In genomic region chr17:82133160-82133953, GRCh38 we compare ENCODE assay signal across 8 cellular contexts. TPM values are rescaled to one million over a fixed set of nuclear protein-coding genes. Genes with fewer than 3 reads are reported as not detected.
DNase-seq lines count a peak whose midpoint lies in the region; ATAC-seq, FAIRE-seq and TF ChIP-seq lines count a peak whose summit lies in the region.
"Not testable (repeated sequence)": the region's sequence is repeated elsewhere in the genome, so short reads cannot be mapped to it uniquely, and the experiment has no call there.

No MANE protein-coding gene starts in this region.

- not testable (repeated sequence) for H3K4me1 ChIP-seq in A549, breast epithelium, lower lobe of right lung, gastrocnemius medialis
- peaks cover 20% of the 10 kb centered on the region for H3K4me1 ChIP-seq in RWPE2 (ENCODE audit: insufficient read depth, poor library complexity, severe bottlenecking)

- CTCF ChIA-PET in A549 (lab: Yijun Ruan, JAX): interaction anchor here (1.1 kb wide), 2 partner anchors 48 to 68 kb away, joined by 3 to 4 read pairs; partner anchors contain the start of gene DUS1L

- H3K4me3 ChIP-seq in A549; RWPE2 (ENCODE audit: severe bottlenecking); breast epithelium; fibroblast of the aortic adventitia (ENCODE audit: low read depth, low read length); lower lobe of right lung; gastrocnemius medialis: not testable (repeated sequence)

- POLR2A ChIA-PET in A549 (lab: Yijun Ruan, JAX): not testable (repeated sequence)

- peak overlapping the region; percentile 29; the same call in 1 of the 3 replicates for H3K4me2 ChIP-seq in A549

- H3K9me3 ChIP-seq in A549; RWPE2 (ENCODE audit: severe bottlenecking); breast epithelium; lower lobe of right lung; gastrocnemius medialis: not testable (repeated sequence)

- not testable (repeated sequence) for FAIRE-seq in A549 (lab: Jason Lieb, UNC)

- TF ChIP-seq CTCF in A549 (IDR thresholded peaks at IDR 0.05); RWPE2 (IDR thresholded peaks at IDR 0.05; ENCODE audit: poor library complexity, severe bottlenecking); breast epithelium (IDR thresholded peaks at IDR 0.05); fibroblast of the aortic adventitia (IDR thresholded peaks at IDR 0.05; ENCODE audit: insufficient read depth, low read length); lower lobe of right lung (IDR thresholded peaks at IDR 0.05); gastrocnemius medialis (IDR thresholded peaks at IDR 0.05 in 4 of 5, conservative IDR thresholded peaks at IDR 0.05 in 1 of 5): not testable (repeated sequence)

- ATAC-seq in A549: not testable (repeated sequence)
- peak; percentile 89 for ATAC-seq in RWPE2 (ENCODE audit: low read depth)
- peak; percentile 76 to 78 for ATAC-seq in lower lobe of right lung
- ATAC-seq in gastrocnemius medialis: peak; percentile 65 to 71

- not testable (repeated sequence) for DNase-seq in A549 (ENCODE audit: low read depth in 1 of 2, low spot score in 1 of 2); RWPE2 (ENCODE audit: low spot score); lower lobe of right lung
- DNase-seq in GM04503 (ENCODE audit: low read depth): peak; percentile 22
- DNase-seq in NCI-H1105 treated with DMSO at 0.1 percent for 48 hours (lab: John Stamatoyannopoulos, UW): peak; percentile 51
- DNase-seq in breast epithelium (ENCODE audit: low spot score in 2 of 2): peak in 1 of 2 donors; percentile 63
- peak; percentile 73 for DNase-seq in fibroblast of the aortic adventitia (ENCODE audit: low read depth)
- DNase-seq in gastrocnemius medialis: peak; percentile 46 to 82

- in situ Hi-C loops in gastrocnemius medialis (cut with MboI; ENCODE audit: low sequenced_read_pairs in 4 of 4): loop anchor here in 1 of 4 donors (25.0 kb wide), 1 partner anchor 96 kb away; the partner anchor contains the start of genes DCXR and RAC3

- H3K27ac ChIP-seq in A549 (peak overlapping the region; percentile 52 to 65; a peak in 4 of 6 replicates), RWPE2 (ENCODE audit: poor library complexity, severe bottlenecking) (peak overlapping the region; percentile 62), breast epithelium (peak overlapping the region; percentile 84 to 94), lower lobe of right lung (peak overlapping the region; percentile 78), gastrocnemius medialis (peak overlapping the region; percentile 55 to 83 (median 70))

- not testable (repeated sequence) for TF ChIP-seq POLR2A in A549 (IDR thresholded peaks at IDR 0.05; ENCODE audit: low read length); breast epithelium (IDR thresholded peaks at IDR 0.05); gastrocnemius medialis (IDR thresholded peaks at IDR 0.05)

- TF ChIP-seq RAD21 in A549 (conservative IDR thresholded peaks at IDR 0.05 in 1 of 2, IDR thresholded peaks at IDR 0.05 in 1 of 2): not testable (repeated sequence)

- not testable (repeated sequence) for H3K36me3 ChIP-seq in RWPE2 (ENCODE audit: low read depth); breast epithelium; lower lobe of right lung; gastrocnemius medialis

- WGBS in A549 (ENCODE audit: missing lambda C conversion rate): 81% methylated on average over 8 of the region's 8 CpGs

- not testable (repeated sequence) for TF ChIP-seq EP300 in A549 (IDR thresholded peaks at IDR 0.05)

- not testable (repeated sequence) for H3K27me3 ChIP-seq in RWPE2 (ENCODE audit: insufficient read depth, poor library complexity, severe bottlenecking); breast epithelium; lower lobe of right lung (ENCODE audit: low read depth); gastrocnemius medialis

- intact Hi-C loops in breast epithelium (cut with DNase I; ENCODE audit: low total_unique reads); lower lobe of right lung (cut with DNase I); gastrocnemius medialis (cut with DNase I; ENCODE audit: low total_unique reads): not testable (repeated sequence)

TF ChIP-seq in A549, 52 proteins besides CTCF, POLR2A, EP300 and RAD21:
- TF ChIP-seq MAFK (IDR thresholded peaks at IDR 0.05; ENCODE audit: partially characterized antibody): peak; percentile 16
TF ChIP-seq in A549: peak in this region for 1; not testable (repeated sequence) for 51.

RNA-seq across cellular contexts. Expression of gene FASN, which starts 35.3 kb away (rescaled TPM):
- polyA plus RNA-seq in A549 (2011; rRNA removed) (12.9 and 16.3 TPM in 2 replicates), A549 (2017; fragmentation: RNase III; extraction: RNeasy Plus Mini Kit Qiagen cat#74134 plus additional on column Dnase treatment) (114 to 169 TPM (median 144 TPM) in 3 replicates)
- 107 and 146 TPM in 2 replicates for polyA plus RNA-seq in A549 (2012; cell fraction: cytosol; rRNA removed)
- 443 and 799 TPM in 2 replicates for polyA plus RNA-seq in A549 (2012; cell fraction: nucleus; rRNA removed)
- 16.9 and 37.7 TPM in 2 replicates for polyA minus RNA-seq in A549 (2011; rRNA and poly(A)+ RNA removed)
- total RNA-seq in breast epithelium (100 to 1,000 TPM in 1 of 3 donors, 10 to 100 TPM in 2; 95.4 to 590 (median 98.6) TPM), fibroblast of the aortic adventitia (ENCODE audit: low replicate concordance) (65.2 and 100 TPM in 2 replicates), lower lobe of right lung (302 TPM), gastrocnemius medialis (10 to 100 TPM; 16.3 to 34.5 (median 26.3) TPM)
